8 cellular contexts compared by ENCODE assay signal in the genomic region with DNA sequence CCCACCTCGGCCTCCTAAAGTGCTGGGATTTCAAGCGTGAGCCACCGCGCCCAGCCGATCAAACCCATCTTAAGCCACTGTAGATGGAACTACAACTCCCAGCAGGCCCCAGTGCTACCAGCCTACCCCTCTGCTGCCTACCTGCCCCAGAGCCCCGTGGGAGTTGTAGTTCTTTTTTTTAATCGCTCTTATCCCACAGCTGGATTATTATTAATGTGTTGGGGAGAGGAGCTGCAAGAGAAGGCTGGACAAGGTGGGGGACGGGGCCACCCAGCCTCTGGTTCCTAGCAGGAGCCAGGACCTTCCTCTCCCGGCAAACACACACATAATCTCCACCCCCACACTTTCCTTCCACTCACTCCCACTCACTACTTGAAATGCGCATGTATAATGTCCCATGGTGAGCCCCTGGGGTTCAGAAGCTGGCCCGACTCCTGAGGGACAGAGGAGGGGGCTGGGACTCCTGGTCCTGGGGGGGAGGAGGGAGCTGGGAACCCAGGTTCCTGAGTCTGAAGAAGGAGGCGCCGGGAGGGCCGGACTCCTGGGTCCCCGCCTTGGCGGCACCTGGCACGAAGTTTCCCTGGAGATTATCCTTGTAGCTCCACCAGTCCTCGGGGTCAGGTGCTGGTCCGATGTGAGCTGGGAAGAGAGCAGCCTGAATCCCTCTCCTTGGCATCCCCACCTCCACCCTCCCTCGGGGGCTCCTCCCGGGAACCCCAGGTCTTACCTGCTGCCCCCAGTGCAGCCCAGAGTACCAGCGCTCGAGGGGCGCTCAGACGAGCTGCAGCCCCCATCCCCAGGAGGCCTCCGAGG.
DNase-seq lines count a peak whose midpoint lies in the region; ATAC-seq lines count a peak whose summit lies in the region.

No MANE protein-coding gene starts in this region.

- DNase-seq in AG08395 (ENCODE audit: low spot score) = peak; percentile 63
- peak; percentile 75 for DNase-seq in NCI-H2227 (lab: John Stamatoyannopoulos, UW; ENCODE audit: unreplicated experiment)
- DNase-seq in activated CD4-positive, CD25-positive, alpha-beta regulatory T cell treated with anti-CD3 and anti-CD28 coated beads, Interleukin-2, amount 50 U/mL, for 16 hours (ENCODE audit: low read depth, low spot score) = peak; percentile 51
- peak in 1 of 2 donors; percentile 56 for DNase-seq in central memory CD8-positive, alpha-beta T cell (ENCODE audit: low spot score in 2 of 2)
- DNase-seq in kidney glomerular epithelial cell (lab: John Stamatoyannopoulos, UW) = peak; percentile 42
- peak; percentile 53 to 58 for DNase-seq in stimulated activated CD4-positive, alpha-beta T cell treated with anti-CD3 and anti-CD28 coated beads, Interleukin-15, amount 100 ng/mL, for 1 hour (ENCODE audit: low read depth in 1 of 2, low spot score in 1 of 2)

- peaks cover 49% of the 10 kb centered on the region for H3K4me1 Mint-ChIP-seq in central memory CD8-positive, alpha-beta T cell

- H3K27ac Mint-ChIP-seq in central memory CD8-positive, alpha-beta T cell (ENCODE audit: low read depth) = peak overlapping the region; percentile 84

- no peaks in the 10 kb centered on the region for H3K9me3 Mint-ChIP-seq in central memory CD8-positive, alpha-beta T cell

- peak; percentile 40 for ATAC-seq in GM21576 (IDR thresholded peaks at IDR 0.05; ENCODE audit: unreplicated experiment)
- ATAC-seq in central memory CD8-positive, alpha-beta T cell (replicated peaks; ENCODE audit: extremely low read depth, poor library complexity, severe bottlenecking) = peak; percentile 52
- no peak for ATAC-seq in GM19467 (IDR thresholded peaks at IDR 0.05; ENCODE audit: unreplicated experiment)

- H3K4me3 Mint-ChIP-seq in central memory CD8-positive, alpha-beta T cell = peak overlapping the region; percentile 86

- no peaks in the 10 kb centered on the region for H3K27me3 Mint-ChIP-seq in central memory CD8-positive, alpha-beta T cell

- peaks cover 11% of the 10 kb centered on the region for H3K36me3 Mint-ChIP-seq in central memory CD8-positive, alpha-beta T cell (ENCODE audit: insufficient read depth)
